ENCODE assay signal across 32 cellular contexts in genomic region chr1:70048336-70048735, GRCh38.
"Had no signal": no experiment of that assay in that cellular context is flagged by ENCODE, and none has a peak within 500 bp of the region (broad histone marks: within the 10 kb centered on the region; RNA-seq: fewer than 3 reads in every experiment).

No MANE protein-coding gene starts in this region.

- H3K27me3 ChIP-seq: breast epithelium, esophagus muscularis mucosa, foreskin keratinocyte, heart right ventricle, left lung, pancreas, upper lobe of left lung, vagina had no signal

- H3K9me3 ChIP-seq: breast epithelium, esophagus muscularis mucosa, heart right ventricle, left lung, lower lobe of right lung, pancreas, prostate gland, upper lobe of left lung, vagina had no signal

- H3K4me1 ChIP-seq: breast epithelium, left lung, lower lobe of right lung, pancreas, prostate gland, upper lobe of left lung had no signal

- DNase-seq: activated CD4-positive, alpha-beta memory T cell treated with anti-CD3 and anti-CD28 coated beads, Interleukin-2, amount 10 ng/mL, durations not matched to agents 7 days and 5 days; activated CD4-positive, alpha-beta T cell treated with anti-CD3 and anti-CD28 coated beads for 1 hour; activated CD4-positive, alpha-beta T cell treated with anti-CD3 and anti-CD28 coated beads, Interleukin-2, amount 10 ng/mL, durations not matched to agents 7 days and 5 days; activated CD8-positive, alpha-beta memory T cell treated with anti-CD3 and anti-CD28 coated beads, Interleukin-2, amount 50 U/mL, for 48 hours; activated gamma-delta T cell; activated naive CD4-positive, alpha-beta T cell treated with anti-CD3 and anti-CD28 coated beads, Interleukin-2, amount 10 ng/mL, durations not matched to agents 7 days and 5 days; activated naive CD8-positive, alpha-beta T cell treated with anti-CD3 and anti-CD28 coated beads, Interleukin-2, amount 10 ng/mL, durations not matched to agents 7 days and 5 days; activated T-cell treated with anti-CD3 and anti-CD28 coated beads, Interleukin-2, amount 50 U/mL, for 24 hours; amygdala; central memory CD4-positive, alpha-beta T cell; endodermal cell; foreskin keratinocyte; heart right ventricle; kidney glomerular epithelial cell; left lung; lower lobe of right lung; mesenchymal stem cell; naive thymus-derived CD8-positive, alpha-beta T cell; nucleus accumbens; pancreas; retina; small intestine; stimulated activated CD4-positive, alpha-beta T cell treated with anti-CD3 and anti-CD28 coated beads, Interleukin-4, amount 100 ng/mL, for 4 hours; stimulated activated CD8-positive, alpha-beta memory T cell treated with anti-CD3 and anti-CD28 coated beads, Interleukin-4, amount 100 ng/mL, for 48 hours; stimulated activated naive CD8-positive, alpha-beta T cell treated with anti-CD3 and anti-CD28 coated beads, Interleukin-15, amount 100 ng/mL, for 72 hours; substantia nigra; T-helper 2 cell; upper lobe of left lung had no signal

- H3K36me3 ChIP-seq: breast epithelium, esophagus muscularis mucosa, heart right ventricle, left lung, lower lobe of right lung, pancreas, prostate gland, upper lobe of left lung, vagina had no signal

- H3K4me3 ChIP-seq: breast epithelium, esophagus muscularis mucosa, heart right ventricle, left lung, lower lobe of right lung, pancreas, prostate gland, upper lobe of left lung, vagina had no signal

- H3K27ac ChIP-seq: breast epithelium, esophagus muscularis mucosa, foreskin keratinocyte, heart right ventricle, left lung, lower lobe of right lung, pancreas, prostate gland, upper lobe of left lung, vagina had no signal
